In genomic region chr3:53169045-53169831, GRCh38 we compare ENCODE assay signal across 1 cellular context.
TF ChIP-seq lines count a peak whose summit lies in the region.

No MANE protein-coding gene starts in this region.

TF ChIP-seq in HEK293, 187 proteins besides CTCF, POLR2A, EP300 and RAD21 (continued from another document):
- no peak for TF ChIP-seq ZNF148 (tag by site-specific recombination; IDR thresholded peaks at IDR 0.05; ENCODE audit: borderline replicate concordance)
- TF ChIP-seq ZNF513 (tag by site-specific recombination; IDR thresholded peaks at IDR 0.05): no peak
- peak; percentile 74 for TF ChIP-seq PRDM10 (tag by site-specific recombination; IDR thresholded peaks at IDR 0.05)
- TF ChIP-seq ZNF600 (tag by site-specific recombination; IDR thresholded peaks at IDR 0.05): peak; percentile 36; the same call in 1 of the 2 replicates
- TF ChIP-seq ZIC2 (tag by site-specific recombination; IDR thresholded peaks at IDR 0.05): peak; percentile 35; the same call in 1 of the 2 replicates
- TF ChIP-seq ZNF433 (tag by site-specific recombination; IDR thresholded peaks at IDR 0.05; ENCODE audit: low read depth): no peak
- TF ChIP-seq ZSCAN18 (tag by site-specific recombination; IDR thresholded peaks at IDR 0.05): no peak
- TF ChIP-seq ZNF571 (tag by site-specific recombination; IDR thresholded peaks at IDR 0.05): no peak
- no peak for TF ChIP-seq REPIN1 (tag by site-specific recombination; IDR thresholded peaks at IDR 0.05; ENCODE audit: low read depth)
- no peak for TF ChIP-seq ZNF488 (tag by site-specific recombination; IDR thresholded peaks at IDR 0.05)
- TF ChIP-seq ZNF518A (tag by site-specific recombination; conservative IDR thresholded peaks at IDR 0.05; ENCODE audit: low read depth): no peak
- no peak for TF ChIP-seq ZNF560 (tag by site-specific recombination; IDR thresholded peaks at IDR 0.05; ENCODE audit: borderline replicate concordance)
- no peak for TF ChIP-seq ZNF214 (tag by site-specific recombination; IDR thresholded peaks at IDR 0.05; ENCODE audit: borderline replicate concordance)
- TF ChIP-seq ZFHX2 (tag by site-specific recombination; conservative IDR thresholded peaks at IDR 0.05): 0 out of 2 replicates have a peak, but pooled peaks have one; percentile 7
- TF ChIP-seq ZNF423 (tag by site-specific recombination; IDR thresholded peaks at IDR 0.05): no peak
- TF ChIP-seq KLF10 (tag by site-specific recombination; IDR thresholded peaks at IDR 0.05): no peak
- no peak for TF ChIP-seq ZNF16 (tag by site-specific recombination; IDR thresholded peaks at IDR 0.05; ENCODE audit: low read depth)
- TF ChIP-seq ZNF707 (tag by site-specific recombination; IDR thresholded peaks at IDR 0.05): no peak
- no peak for TF ChIP-seq ZBTB49 (tag by site-specific recombination; IDR thresholded peaks at IDR 0.05; ENCODE audit: low read depth)
- no peak for TF ChIP-seq ZNF521 (tag by site-specific recombination; IDR thresholded peaks at IDR 0.05)
- TF ChIP-seq ZNF362 (tag by site-specific recombination; IDR thresholded peaks at IDR 0.05): no peak
- no peak for TF ChIP-seq SCRT2 (tag by site-specific recombination; IDR thresholded peaks at IDR 0.05)
- TF ChIP-seq ZNF645 (tag by site-specific recombination; IDR thresholded peaks at IDR 0.05): no peak
- TF ChIP-seq ZBTB7A (tag by site-specific recombination; IDR thresholded peaks at IDR 0.05; ENCODE audit: low read depth): no peak
- no peak for TF ChIP-seq ZBTB20 (tag by site-specific recombination; IDR thresholded peaks at IDR 0.05)
- TF ChIP-seq ZBTB21 (tag by site-specific recombination; IDR thresholded peaks at IDR 0.05): no peak
TF ChIP-seq in HEK293: peak in this region for 4.
